ENCODE assay signal across 6 cellular contexts in the genomic region with DNA sequence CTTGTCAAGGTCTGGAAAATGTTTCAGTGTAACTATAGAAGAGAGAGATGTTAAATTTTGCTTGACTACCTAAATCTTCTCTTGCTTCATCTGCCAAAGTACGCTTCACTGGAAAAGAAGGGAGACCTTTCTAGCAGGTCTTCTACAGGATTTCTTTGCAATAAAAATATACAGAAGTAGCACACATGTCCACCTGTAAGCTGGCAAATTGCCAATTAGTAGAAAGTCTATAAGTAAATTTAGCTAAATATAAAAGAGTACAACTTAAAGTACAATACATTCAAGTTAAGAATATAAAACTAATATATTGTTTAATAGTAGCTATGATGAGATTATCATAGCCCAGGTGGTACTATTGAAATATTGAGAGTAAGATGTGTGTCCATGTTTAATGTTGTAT.
"Had no signal": no experiment of that assay in that cellular context is flagged by ENCODE, and none has a peak within 500 bp of the region (broad histone marks: within the 10 kb centered on the region; RNA-seq: fewer than 3 reads in every experiment).

No MANE protein-coding gene starts in this region.

- ATAC-seq: GM23338 had no signal

- H3K4me2 ChIP-seq: GM23338 had no signal

- DNase-seq: H9, HCEC 1CT had no signal

- H2AFZ ChIP-seq: GM23338 had no signal

- FAIRE-seq: H1, H54, HTR-8/SVneo had no signal

- H3K4me3 ChIP-seq: GM23338 had no signal
